21 cellular contexts compared by ENCODE assay signal in the genomic region with DNA sequence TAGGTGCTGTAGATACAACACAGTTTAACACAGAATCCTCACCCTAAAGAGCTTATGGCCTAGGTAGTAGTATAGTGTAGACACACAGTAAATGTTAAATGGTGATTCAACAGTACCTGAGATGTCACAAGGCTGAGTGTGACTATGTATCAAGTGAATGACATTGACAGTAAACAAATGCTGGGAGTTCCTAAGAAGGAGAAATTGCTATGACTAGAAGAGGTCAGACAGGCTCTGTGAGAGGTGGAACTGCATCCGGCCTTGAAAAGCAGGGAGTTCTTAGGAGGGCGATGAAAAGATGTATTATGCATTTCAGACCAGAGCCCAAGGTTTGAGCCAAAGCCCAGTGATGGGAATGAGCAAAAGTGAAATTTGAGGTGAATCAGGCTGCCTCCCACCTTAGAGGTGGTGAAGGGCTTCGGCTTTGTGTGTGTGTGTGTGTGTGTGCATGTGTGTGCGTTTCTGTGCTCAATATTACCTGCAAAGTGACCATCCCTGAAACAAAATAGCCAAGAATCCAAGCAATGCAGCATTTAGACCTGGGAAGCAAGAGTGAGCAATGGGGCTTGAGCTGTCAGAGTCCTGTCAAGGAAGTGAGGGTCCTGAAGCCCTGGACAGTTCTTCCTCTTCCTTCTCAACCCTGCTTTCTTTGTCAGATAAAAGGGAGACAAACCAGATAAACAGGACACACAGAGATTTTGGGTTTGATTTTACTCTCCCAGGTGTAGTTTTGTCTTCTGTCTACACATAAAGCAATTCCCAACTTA. TPM values are rescaled to one million over a fixed set of nuclear protein-coding genes. Genes with fewer than 3 reads are reported as not detected.
DNase-seq lines count a peak whose midpoint lies in the region; TF ChIP-seq lines count a peak whose summit lies in the region.
"Had no signal": no experiment of that assay in that cellular context is flagged by ENCODE, and none has a peak within 500 bp of the region (broad histone marks: within the 10 kb centered on the region; RNA-seq: fewer than 3 reads in every experiment).

No MANE protein-coding gene starts in this region.

- 0 out of 2 replicates have a peak overlapping the region, but pooled peaks have one; percentile 19 for H3K27ac ChIP-seq in SJSA1
- no peak overlapping the region for H3K27ac ChIP-seq in Karpas-422 (ENCODE audit: low read length)
- H3K27ac ChIP-seq: RWPE1, upper lobe of left lung had no signal

- no peak overlapping the region for H3K4me3 Mint-ChIP-seq in osteocyte (ENCODE audit: unreplicated experiment)
- H3K4me3 Mint-ChIP-seq: natural killer cell treated with Interleukin-12 subunit alpha and Interleukin-12 subunit beta and Interleukin-15 and Interleukin-18, amount 100 ng/mL, for 72 hours had no signal

- H3K27ac Mint-ChIP-seq in osteocyte (ENCODE audit: unreplicated experiment): peak overlapping the region; percentile 52
- H3K27ac Mint-ChIP-seq: CD4-positive, CD25-positive, alpha-beta regulatory T cell; natural killer cell treated with Interleukin-12 subunit alpha and Interleukin-12 subunit beta and Interleukin-15 and Interleukin-18, amount 100 ng/mL, for 72 hours had no signal

- H3K27me3 ChIP-seq in SJSA1 (replicated peaks) (no peaks in the 10 kb centered on the region), Karpas-422 (ENCODE audit: low read length) (no peaks in the 10 kb centered on the region)
- H3K27me3 ChIP-seq: MG63, upper lobe of left lung had no signal

- H3K9ac ChIP-seq in Karpas-422 (ENCODE audit: low read length): no peak overlapping the region

- H2AFZ ChIP-seq in Karpas-422 (ENCODE audit: low read length): no peak overlapping the region

- no peaks in the 10 kb centered on the region for H4K20me1 ChIP-seq in Karpas-422 (ENCODE audit: insufficient read depth, low read depth, low read length)

- H3K4me1 ChIP-seq in SJSA1 (replicated peaks) (peaks cover 21% of the 10 kb centered on the region), Karpas-422 (ENCODE audit: low read length) (no peaks in the 10 kb centered on the region)
- H3K4me1 ChIP-seq: upper lobe of left lung had no signal

- no peaks in the 10 kb centered on the region for H3K79me2 ChIP-seq in Karpas-422 (ENCODE audit: low read length)

- DNase-seq in Caki2 (ENCODE audit: low read depth) (peak; percentile 41), SJSA1 (ENCODE audit: low read depth in 1 of 2, low spot score in 2 of 2) (no peak), fibroblast of mammary gland (ENCODE audit: low read depth) (peak; percentile 10), osteocyte (ENCODE audit: extremely low spot score, unreplicated experiment) (no peak), NCI-H2081 (lab: John Stamatoyannopoulos, UW) (no peak), Karpas-422 (no peak), NOMO-1 treated with DMSO at 0.1 percent for 48 hours (lab: John Stamatoyannopoulos, UW; ENCODE audit: unreplicated experiment) (no peak), COLO829 (ENCODE audit: low spot score) (no peak)
- DNase-seq: activated CD4-positive, alpha-beta T cell treated with anti-CD3 and anti-CD28 coated beads, Interleukin-2, amount 50 U/mL, for 48 hours; activated naive CD4-positive, alpha-beta T cell treated with anti-CD3 and anti-CD28 coated beads, Interleukin-2, amount 50 U/mL, for 16 hours; activated T-cell treated with anti-CD3 and anti-CD28 coated beads, Interleukin-2, amount 50 U/mL, for 1 hour; CD4-positive, CD25-positive, alpha-beta regulatory T cell; dermis blood vessel endothelial cell; H7; head of caudate nucleus; MG63; NCI-H2227 treated with DMSO at 0.1 percent for 48 hours; stimulated activated naive CD4-positive, alpha-beta T cell; upper lobe of left lung had no signal

- no peaks in the 10 kb centered on the region for H3K36me3 ChIP-seq in SJSA1
- H3K36me3 ChIP-seq in Karpas-422 (ENCODE audit: insufficient read depth, low read length): no peaks in the 10 kb centered on the region
- H3K36me3 ChIP-seq: MG63, upper lobe of left lung had no signal

- peaks cover 38% of the 10 kb centered on the region for H3K4me1 Mint-ChIP-seq in osteocyte (ENCODE audit: unreplicated experiment)
- H3K4me1 Mint-ChIP-seq: CD4-positive, CD25-positive, alpha-beta regulatory T cell had no signal

- in situ Hi-C loops in Caki2 (cut with HindIII; ENCODE audit: low pct_unique_long_range_greater_than_20kb, low sequenced_read_pairs): no loop called here

- TF ChIP-seq CTCF in fibroblast of mammary gland (conservative IDR thresholded peaks at IDR 0.05; ENCODE audit: control insufficient read depth, insufficient read depth, low read depth, low read length): no peak
- no peak for TF ChIP-seq CTCF in osteocyte (IDR thresholded peaks at IDR 0.05)

- H3K27me3 Mint-ChIP-seq in osteocyte (ENCODE audit: unreplicated experiment): no peaks in the 10 kb centered on the region
- H3K27me3 Mint-ChIP-seq: natural killer cell treated with Interleukin-12 subunit alpha and Interleukin-12 subunit beta and Interleukin-15 and Interleukin-18, amount 100 ng/mL, for 72 hours had no signal

- no peaks in the 10 kb centered on the region for H3K9me3 Mint-ChIP-seq in osteocyte (ENCODE audit: unreplicated experiment)
- H3K9me3 Mint-ChIP-seq: natural killer cell treated with Interleukin-12 subunit alpha and Interleukin-12 subunit beta and Interleukin-15 and Interleukin-18, amount 100 ng/mL, for 72 hours had no signal

- no peaks in the 10 kb centered on the region for H3K9me2 ChIP-seq in Karpas-422 (replicated peaks; ENCODE audit: insufficient read depth, low read length)

- H3K4me2 ChIP-seq in Karpas-422 (ENCODE audit: low read depth, low read length, poor library complexity, severe bottlenecking): no peak overlapping the region

- H3K4me3 ChIP-seq in SJSA1 (no peak overlapping the region), fibroblast of mammary gland (ENCODE audit: control insufficient read depth, low read depth, low read length) (no peak overlapping the region), Karpas-422 (ENCODE audit: low read length) (no peak overlapping the region)
- H3K4me3 ChIP-seq: MG63, upper lobe of left lung had no signal

- H3K36me3 Mint-ChIP-seq in osteocyte (ENCODE audit: unreplicated experiment): no peaks in the 10 kb centered on the region
- H3K36me3 Mint-ChIP-seq: CD4-positive, CD25-positive, alpha-beta regulatory T cell; natural killer cell treated with Interleukin-12 subunit alpha and Interleukin-12 subunit beta and Interleukin-15 and Interleukin-18, amount 100 ng/mL, for 72 hours had no signal

- no peaks in the 10 kb centered on the region for H3K9me3 ChIP-seq in SJSA1 (replicated peaks)
- H3K9me3 ChIP-seq in Karpas-422 (ENCODE audit: low read length): no peaks in the 10 kb centered on the region
- H3K9me3 ChIP-seq: MG63, upper lobe of left lung had no signal

RNA-seq across cellular contexts. Expression of a gene that starts 32.3 kb away (rescaled TPM):
- total RNA-seq in Caki2 (2014; rRNA removed; shearing (Covaris generic); ENCODE audit: low replicate concordance): 132 and 165 TPM in 2 replicates
- total RNA-seq in SJSA1 (2014; rRNA removed; shearing (Covaris generic)): 25.7 and 74.4 TPM in 2 replicates
- 417 and 421 TPM in 2 replicates for total RNA-seq in osteocyte
- 67.7 and 77.2 TPM in 2 replicates for total RNA-seq in Karpas-422 (2014; rRNA removed; shearing (Covaris generic); ENCODE audit: low replicate concordance)

Comparison
In these comparisons a context has a peak if more than half of its experiments do, and no peak if none do; other contexts are left out.
1. DNase-seq: peak in Caki2 (single experiment) and fibroblast of mammary gland (single experiment); none in SJSA1 (0 of 2), osteocyte (single experiment), NCI-H2081 (0 of 2), Karpas-422 (single experiment), NOMO-1 treated with DMSO at 0.1 percent for 48 hours (single experiment) and COLO829 (single experiment).